In the genomic region with DNA sequence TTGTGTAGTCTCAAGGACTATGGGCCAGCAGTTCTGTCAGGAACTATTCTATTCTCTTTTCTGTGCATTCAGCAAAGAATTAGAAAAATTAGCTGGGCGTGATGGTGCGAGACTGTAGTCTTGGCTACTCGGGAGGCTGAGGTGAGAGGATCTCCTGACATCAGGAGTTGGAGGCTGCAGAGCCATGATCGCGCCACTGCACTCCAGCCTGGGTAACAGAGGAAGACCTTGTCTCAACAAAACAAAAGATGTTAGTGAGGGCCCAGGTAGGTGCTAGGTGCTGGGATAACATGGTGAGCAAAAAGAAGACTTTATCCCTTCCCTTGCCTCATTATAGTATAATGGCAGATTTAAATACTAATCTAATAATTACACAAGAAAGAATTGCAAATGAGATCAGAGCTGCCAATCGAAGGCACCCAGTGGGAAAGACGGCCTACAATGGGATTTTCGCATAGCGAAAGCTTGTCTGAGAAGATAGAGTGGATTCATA, we compare ENCODE assay signal across 8 cellular contexts. TPM values are rescaled to one million over a fixed set of nuclear protein-coding genes. Genes with fewer than 3 reads are reported as not detected.
DNase-seq lines count a peak whose midpoint lies in the region; ATAC-seq and TF ChIP-seq lines count a peak whose summit lies in the region.

No MANE protein-coding gene starts in this region.

- TF ChIP-seq CTCF in GM12864 (IDR thresholded peaks at IDR 0.05; ENCODE audit: low read depth, low read length, missing control alignments) = no peak
- no peak for TF ChIP-seq CTCF in astrocyte of the spinal cord (IDR thresholded peaks at IDR 0.05; ENCODE audit: low read depth, low read length)

- DNase-seq in GM12864 (ENCODE audit: low read depth) (no peak), astrocyte of the spinal cord (ENCODE audit: low read depth, low spot score) (no peak), medulla oblongata (ENCODE audit: extremely low spot score) (peak; percentile 11), SW 1271 (lab: John Stamatoyannopoulos, UW) (no peak)
- DNase-seq in stimulated activated CD8-positive, alpha-beta memory T cell treated with anti-CD3 and anti-CD28 coated beads, Interleukin-4, amount 100 ng/mL, for 48 hours = no peak
- no peak for DNase-seq in central memory CD4-positive, alpha-beta T cell

- H3K4me3 ChIP-seq in GM12864 (ENCODE audit: low read depth, low read length) (peak overlapping the region; percentile 86), astrocyte of the spinal cord (ENCODE audit: low read depth, low read length) (peak overlapping the region; percentile 67)

- in situ Hi-C loops in astrocyte of the spinal cord (cut with HindIII; ENCODE audit: low sequenced_read_pairs) = no loop called here

- ATAC-seq in HG02885 (IDR thresholded peaks at IDR 0.05; ENCODE audit: poor library complexity, unreplicated experiment) = peak; percentile 15
- no peak for ATAC-seq in esophagus mucosa

RNA-seq across cellular contexts. Expression of a gene that starts 0.4 kb away (rescaled TPM):
- total RNA-seq in esophagus mucosa = 39.9 TPM
